In genomic region chr11:59615132-59615636, GRCh38 we compare ENCODE assay signal across 8 cellular contexts. TPM values are rescaled to one million over a fixed set of nuclear protein-coding genes. Genes with fewer than 3 reads are reported as not detected.
DNase-seq lines count a peak whose midpoint lies in the region; ATAC-seq, FAIRE-seq and TF ChIP-seq lines count a peak whose summit lies in the region.

No MANE protein-coding gene starts in this region.

- BruUV-seq in IMR-90 (replicated peaks; lab: Mats Ljungman, UMichigan), result no TSS peak

- TF ChIP-seq POLR2A in IMR-90 (IDR thresholded peaks at IDR 0.05; ENCODE audit: low read depth, low read length), result no peak

- H3K4me1 Mint-ChIP-seq in CD14-positive monocyte (peaks cover 36% of the 10 kb centered on the region), WTC11 (peaks cover 26% of the 10 kb centered on the region)

- no peak overlapping the region for H4K91ac ChIP-seq in IMR-90 (ENCODE audit: insufficient read depth, low read depth, low read length)

- H2AFZ ChIP-seq in IMR-90 (replicated peaks; ENCODE audit: low read length, poor library complexity), result peak overlapping the region; percentile 87

- H3K4me1 ChIP-seq in IMR-90 (ENCODE audit: control insufficient read depth, insufficient read depth, low read length), result peaks cover 4% of the 10 kb centered on the region

- H3K14ac ChIP-seq in IMR-90 (replicated peaks; ENCODE audit: low read depth, low read length), result peak overlapping the region; percentile 8

- in situ Hi-C loops in IMR-90 (cut with MboI; ENCODE audit: low sequenced_read_pairs), result loop anchor here (25.0 kb wide), 1 partner anchor 1697 kb away; no protein-coding TSS in a partner anchor

- no peak overlapping the region for H4K5ac ChIP-seq in IMR-90 (ENCODE audit: low read depth, low read length)

- H2BK20ac ChIP-seq in IMR-90 (ENCODE audit: low read depth, low read length), result no peak overlapping the region

- no peak overlapping the region for H2BK15ac ChIP-seq in IMR-90 (ENCODE audit: low read depth, low read length)

- no peak overlapping the region for H2BK120ac ChIP-seq in IMR-90 (ENCODE audit: low read depth, low read length)

- TF ChIP-seq RAD21 in IMR-90 (IDR thresholded peaks at IDR 0.05; ENCODE audit: low read length), result no peak

- CTCF ChIA-PET in IMR-90 (lab: Yijun Ruan, JAX), result no interaction called here
- CTCF ChIA-PET in WTC11 (lab: Charles Lee), result interaction anchor here (1.2 to 2.6 kb wide), 6 partner anchors 49 to 352 kb away, joined by 4 to 9 read pairs (median 6); partner anchors contain the start of genes PATL1 and STX3

- peaks cover 12 to 39% of the 10 kb centered on the region in 2 experiments for H3K79me1 ChIP-seq in IMR-90 (ENCODE audit: low read depth in 1 of 2, low read length in 2 of 2)

- H2BK5ac ChIP-seq in IMR-90 (ENCODE audit: low read depth, low read length, poor library complexity, severe bottlenecking), result peak overlapping the region; percentile 42

- H2AK9ac ChIP-seq in IMR-90 (replicated peaks; ENCODE audit: low read depth, low read length, poor library complexity), result peak overlapping the region; percentile 92

- peak overlapping the region; percentile 48; the same call in 1 of the 2 replicates for H3K56ac ChIP-seq in IMR-90 (ENCODE audit: extremely low read depth, insufficient read depth, low read length)

- DNase-seq in CD14-positive monocyte (ENCODE audit: low spot score) (peak; percentile 46), IMR-90 (no peak), WTC11 (ENCODE audit: low spot score) (peak; percentile 43), bronchial epithelial cell (ENCODE audit: low read depth) (peak; percentile 54), inferior parietal cortex (ENCODE audit: extremely low spot score) (no peak)
- DNase-seq in stimulated activated CD4-positive, alpha-beta T cell treated with anti-CD3 and anti-CD28 coated beads, Interleukin-2, amount 100 ng/mL, for 24 hours, result peak; percentile 60 to 63

- no peak overlapping the region; a peak in 1 of 4 replicates for H4K8ac ChIP-seq in IMR-90 (ENCODE audit: low read depth in 2 of 2, low read length in 2 of 2)

- peak; percentile 7 for ATAC-seq in GM21423 (IDR thresholded peaks at IDR 0.05; ENCODE audit: unreplicated experiment)
- ATAC-seq in IMR-90 (ENCODE audit: low read depth), result no peak
- peak; percentile 1 for ATAC-seq in WTC11

- FAIRE-seq in bronchial epithelial cell (lab: Jason Lieb, UNC), result no peak

- peak overlapping the region; percentile 54 for H3K9ac ChIP-seq in IMR-90 (ENCODE audit: low read depth, low read length)

- no peak overlapping the region for H3K18ac ChIP-seq in IMR-90 (ENCODE audit: low read depth, low read length)

- H3K27ac Mint-ChIP-seq in CD14-positive monocyte, result peak overlapping the region; percentile 87 to 99 (median 96)
- peak overlapping the region; percentile 98 for H3K27ac Mint-ChIP-seq in WTC11

- H3K9me3 Mint-ChIP-seq in CD14-positive monocyte (no peaks in the 10 kb centered on the region), WTC11 (no peaks in the 10 kb centered on the region)

- dilution Hi-C loops in IMR-90 (cut with HindIII; ENCODE audit: low sequenced_read_pairs, unreplicated experiment), result no loop called here

- H3K4me3 Mint-ChIP-seq in CD14-positive monocyte (peak overlapping the region; percentile 88 to 98), WTC11 (peak overlapping the region; percentile 98)

- peak overlapping the region; percentile 81; the same call in 1 of the 2 replicates for H2AK5ac ChIP-seq in IMR-90 (ENCODE audit: low read depth, low read length)

- peaks cover 36% of the 10 kb centered on the region for H4K20me1 ChIP-seq in IMR-90 (ENCODE audit: insufficient read depth, low read length)

- WGBS in IMR-90 (ENCODE audit: extremely low coverage in 2 of 2, insufficient read length in 1 of 2), 2 experiments, result 0% methylated on average over 24 of the region's 51 CpGs; no CpG with 5 or more reads in 1 of the 2 experiments

- intact Hi-C loops in CD14-positive monocyte (cut with micrococcal nuclease) (loop anchor here (5.0 kb wide), 2 partner anchors 52 to 1038 kb away; partner anchors contain the start of genes LPXN (in 1 of the 2), PATL1 (in 1 of the 2) and ZFP91 (in 1 of the 2)), IMR-90 (cut with micrococcal nuclease) (no loop called here)

- 0 out of 2 replicates have a peak overlapping the region, but pooled peaks have one; percentile 38 for H3K4ac ChIP-seq in IMR-90 (ENCODE audit: low read depth, low read length)

- H3K27me3 Mint-ChIP-seq in CD14-positive monocyte (ENCODE audit: low read depth in 3 of 3) (peaks cover 0 to 3% (median 0%) of the 10 kb centered on the region in 3 donors), WTC11 (ENCODE audit: low read depth) (no peaks in the 10 kb centered on the region)

- POLR2A ChIA-PET in IMR-90 (lab: Charles Lee; ENCODE audit: unreplicated experiment) (no interaction called here), WTC11 (lab: Charles Lee) (interaction anchor here (0.7 to 1.2 kb wide), 2 partner anchors 55 to 65 kb away, joined by 4 to 5 read pairs; no protein-coding TSS in a partner anchor)

- H3K27ac ChIP-seq in IMR-90 (ENCODE audit: insufficient read depth, low read length) (peak overlapping the region; percentile 51), layer of hippocampus (ENCODE audit: low read depth, low read length) (peak overlapping the region; percentile 85)

- H3K36me3 Mint-ChIP-seq in CD14-positive monocyte, result peaks cover 8 to 14% of the 10 kb centered on the region in 2 donors
- peaks cover 2% of the 10 kb centered on the region; the same call in 1 of the 2 replicates for H3K36me3 Mint-ChIP-seq in WTC11

- peaks cover 7% of the 10 kb centered on the region; the same call in 1 of the 2 replicates for H3K9me1 ChIP-seq in IMR-90 (ENCODE audit: insufficient read depth, low read length)

- TF ChIP-seq CTCF in CD14-positive monocyte (IDR thresholded peaks at IDR 0.05), result no peak
- TF ChIP-seq CTCF in IMR-90 (conservative IDR thresholded peaks at IDR 0.05; ENCODE audit: low read depth, low read length), result no peak
- no peak for TF ChIP-seq CTCF in WTC11 (IDR thresholded peaks at IDR 0.05)
- TF ChIP-seq CTCF in bronchial epithelial cell (IDR thresholded peaks at IDR 0.05; ENCODE audit: insufficient read depth, low read length, severe bottlenecking), result no peak

- peak overlapping the region; percentile 70 for H3K4me2 ChIP-seq in IMR-90 (ENCODE audit: low read depth, low read length)

- H3K23ac ChIP-seq in IMR-90 (ENCODE audit: low read depth, low read length), result peak overlapping the region; percentile 84; the same call in 1 of the 2 replicates

- H3K9me3 ChIP-seq in IMR-90 (ENCODE audit: control insufficient read depth, insufficient read depth, low read length), result no peaks in the 10 kb centered on the region

- H3K4me3 ChIP-seq in IMR-90 (ENCODE audit: insufficient read depth, low read depth, low read length) (peak overlapping the region; percentile 82), bronchial epithelial cell (ENCODE audit: low read depth, low read length) (peak overlapping the region; percentile 53)

- H3K36me3 ChIP-seq in IMR-90 (ENCODE audit: control insufficient read depth, insufficient read depth, low read length) (peaks cover 5% of the 10 kb centered on the region), bronchial epithelial cell (ENCODE audit: control insufficient read depth, insufficient read depth, low read length) (peaks cover 2% of the 10 kb centered on the region)

- H3K27me3 ChIP-seq in IMR-90 (ENCODE audit: control insufficient read depth, insufficient read depth, low read length) (no peaks in the 10 kb centered on the region), bronchial epithelial cell (ENCODE audit: control insufficient read depth, insufficient read depth, low read length) (no peaks in the 10 kb centered on the region), layer of hippocampus (ENCODE audit: control insufficient read depth, insufficient read depth, low read length) (no peaks in the 10 kb centered on the region)

TF ChIP-seq in IMR-90, 13 proteins besides CTCF, POLR2A, EP300 and RAD21 (continues in another document):
- no peak for TF ChIP-seq NFE2L2 (IDR thresholded peaks at IDR 0.05; ENCODE audit: low read depth, low read length)
- no peak for TF ChIP-seq USF2 (IDR thresholded peaks at IDR 0.05; ENCODE audit: low read depth, low read length)

TF ChIP-seq in WTC11, 78 proteins besides CTCF, POLR2A, EP300 and RAD21:
- TF ChIP-seq FOXP1 (CRISPR knock-in tag; IDR thresholded peaks at IDR 0.05; ENCODE audit: borderline replicate concordance) (no peak), HMGXB4 (CRISPR knock-in tag; IDR thresholded peaks at IDR 0.05) (0 out of 2 replicates have a peak, but pooled peaks have one; percentile 30), NR2C2 (CRISPR knock-in tag; IDR thresholded peaks at IDR 0.05) (peak; percentile 54; the same call in 1 of the 2 replicates)

RNA-seq across cellular contexts. Expression of gene OSBP, which starts 0.4 kb away (rescaled TPM):
- polyA plus RNA-seq in CD14-positive monocyte (10 to 100 TPM in 1 of 2 donors, 1 to 10 TPM in 1; 9.8 to 11.9 TPM), IMR-90 (2012; rRNA removed) (15.4 and 22.1 TPM in 2 replicates)
- total RNA-seq in IMR-90 (2012; rRNA removed) (27.2 and 27.4 TPM in 2 replicates), WTC11 (2021) (38.3 to 45.4 TPM (median 38.8 TPM) in 3 replicates), bronchial epithelial cell (32.1 and 36.6 TPM in 2 replicates)
- 5.8 and 8.5 TPM in 2 replicates for polyA plus RNA-seq in IMR-90 (2012; cell fraction: cytosol; rRNA removed)
- polyA plus RNA-seq in IMR-90 (2012; cell fraction: nucleus; rRNA removed; ENCODE audit: low replicate concordance), result 5.2 and 32.2 TPM in 2 replicates

RNA-seq across cellular contexts. Expression of gene PATL1, which starts 53.7 kb away (rescaled TPM):
- polyA plus RNA-seq in CD14-positive monocyte (1 to 10 TPM; 4.1 to 5.1 TPM), IMR-90 (2012; rRNA removed) (29.7 and 30.9 TPM in 2 replicates)
- total RNA-seq in IMR-90 (2012; rRNA removed) (3.9 and 4.4 TPM in 2 replicates), WTC11 (2021) (27.6 to 30.5 TPM (median 29.9 TPM) in 3 replicates), bronchial epithelial cell (3.7 and 5.6 TPM in 2 replicates)
- 12.5 and 13.6 TPM in 2 replicates for polyA plus RNA-seq in IMR-90 (2012; cell fraction: cytosol; rRNA removed)
- 7.4 and 21.6 TPM in 2 replicates for polyA plus RNA-seq in IMR-90 (2012; cell fraction: nucleus; rRNA removed; ENCODE audit: low replicate concordance)

Comparison
In these comparisons a context has a peak if more than half of its experiments do, and no peak if none do; other contexts are left out.
1. DNase-seq: peak in CD14-positive monocyte (single experiment), WTC11 (single experiment), bronchial epithelial cell (single experiment) and stimulated activated CD4-positive, alpha-beta T cell treated with anti-CD3 and anti-CD28 coated beads, Interleukin-2, amount 100 ng/mL, for 24 hours (2 of 2); none in IMR-90 (single experiment) and inferior parietal cortex (single experiment).